8 cellular contexts compared by ENCODE assay signal in genomic region chr4:109434793-109435080, GRCh38. TPM values are rescaled to one million over a fixed set of nuclear protein-coding genes. Genes with fewer than 3 reads are reported as not detected.
A peak's percentile ranks its signal among the peaks of the same experiment; 100 is the strongest.
DNase-seq lines count a peak whose midpoint lies in the region; ATAC-seq, FAIRE-seq and TF ChIP-seq lines count a peak whose summit lies in the region.

No MANE protein-coding gene starts in this region.

- POLR2A ChIA-PET in CD4-positive, alpha-beta T cell (lab: Charles Lee) = interaction anchor here (1.0 to 4.4 kb wide), 6 partner anchors 9 to 385 kb away, joined by 3 to 48 read pairs (median 8); partner anchors contain the start of genes MCUB and PLA2G12A

- H3K9me3 Mint-ChIP-seq in CD4-positive, alpha-beta T cell = no peaks in the 10 kb centered on the region
- no peaks in the 10 kb centered on the region for H3K9me3 Mint-ChIP-seq in effector memory CD8-positive, alpha-beta T cell
- no peaks in the 10 kb centered on the region for H3K9me3 Mint-ChIP-seq in neural progenitor cell

- H3K79me2 ChIP-seq in OCI-LY3 (ENCODE audit: low read length) = peaks cover 61% of the 10 kb centered on the region
- peaks cover 67% of the 10 kb centered on the region for H3K79me2 ChIP-seq in neural progenitor cell (ENCODE audit: low read depth)

- H3K4me2 ChIP-seq in OCI-LY3 (ENCODE audit: low read length) (peak overlapping the region; percentile 81), neural progenitor cell (peak overlapping the region; percentile 85)

- H3K27me3 Mint-ChIP-seq in CD4-positive, alpha-beta T cell = no peaks in the 10 kb centered on the region
- H3K27me3 Mint-ChIP-seq in effector memory CD8-positive, alpha-beta T cell = no peaks in the 10 kb centered on the region
- peaks cover 4% of the 10 kb centered on the region for H3K27me3 Mint-ChIP-seq in neural progenitor cell (ENCODE audit: insufficient read depth, low read depth)

- no peaks in the 10 kb centered on the region for H3K27me3 ChIP-seq in CD4-positive, alpha-beta T cell (ENCODE audit: control insufficient read depth, insufficient read depth, low read length)
- no peaks in the 10 kb centered on the region for H3K27me3 ChIP-seq in OCI-LY3 (ENCODE audit: low read depth, low read length)
- no peaks in the 10 kb centered on the region for H3K27me3 ChIP-seq in neural progenitor cell

- H2AFZ ChIP-seq in OCI-LY3 (ENCODE audit: low read depth, low read length) (no peak overlapping the region), neural progenitor cell (replicated peaks) (no peak overlapping the region)

- no peaks in the 10 kb centered on the region for H3K36me3 ChIP-seq in OCI-LY3 (replicated peaks; ENCODE audit: low read depth, low read length)
- no peaks in the 10 kb centered on the region for H3K36me3 ChIP-seq in neural progenitor cell

- CTCF ChIA-PET in CD4-positive, alpha-beta T cell (lab: Charles Lee) = interaction anchor here (2.0 to 2.7 kb wide), 2 partner anchors 196 to 381 kb away, joined by 5 to 9 read pairs; partner anchors contain the start of gene GAR1

- no peak for ATAC-seq in CD4-positive, alpha-beta T cell (ENCODE audit: poor library complexity)
- ATAC-seq in effector memory CD8-positive, alpha-beta T cell (replicated peaks) = no peak
- no peak for ATAC-seq in HG02938 (IDR thresholded peaks at IDR 0.05; ENCODE audit: unreplicated experiment)

- intact Hi-C loops in CD4-positive, alpha-beta T cell (cut with DNase I, micrococcal nuclease) = loop anchor here (2.0 to 5.0 kb wide), 4 partner anchors 128 to 812 kb away; partner anchors contain the start of genes CASP6 (in 2 of the 2), MCUB (in 1 of the 2) and RPL34 (in 1 of the 2)

- peak overlapping the region; percentile 45 for H3K27ac ChIP-seq in CD4-positive, alpha-beta T cell (ENCODE audit: low read depth, low read length)
- no peak overlapping the region for H3K27ac ChIP-seq in OCI-LY3 (ENCODE audit: low read length)
- no peak overlapping the region for H3K27ac ChIP-seq in neural progenitor cell

- peak overlapping the region; percentile 85 for H3K4me3 Mint-ChIP-seq in CD4-positive, alpha-beta T cell
- H3K4me3 Mint-ChIP-seq in effector memory CD8-positive, alpha-beta T cell = peak overlapping the region; percentile 65 to 80
- H3K4me3 Mint-ChIP-seq in neural progenitor cell = peak overlapping the region; percentile 93

- H3K4me3 ChIP-seq in OCI-LY3 (ENCODE audit: low read length) = peak overlapping the region; percentile 94
- H3K4me3 ChIP-seq in neural progenitor cell = peak overlapping the region; percentile 94

- H3K9me3 ChIP-seq in CD4-positive, alpha-beta T cell (ENCODE audit: control insufficient read depth, low read length) = no peaks in the 10 kb centered on the region
- H3K9me3 ChIP-seq in OCI-LY3 (ENCODE audit: insufficient read depth, low read length) (no peaks in the 10 kb centered on the region), neural progenitor cell (ENCODE audit: low read depth) (no peaks in the 10 kb centered on the region)

- peaks cover 67% of the 10 kb centered on the region for H3K4me1 Mint-ChIP-seq in CD4-positive, alpha-beta T cell (ENCODE audit: low read depth)
- H3K4me1 Mint-ChIP-seq in effector memory CD8-positive, alpha-beta T cell (ENCODE audit: low read depth in 2 of 2) = peaks cover 16 to 53% of the 10 kb centered on the region in 2 donors
- H3K4me1 Mint-ChIP-seq in neural progenitor cell = peaks cover 31% of the 10 kb centered on the region

- H4K20me1 ChIP-seq in OCI-LY3 (ENCODE audit: insufficient read depth, low read length) (peaks cover 43% of the 10 kb centered on the region), neural progenitor cell (ENCODE audit: low read depth) (peaks cover 54% of the 10 kb centered on the region)

- FAIRE-seq in HTR-8/SVneo (lab: Jason Lieb, UNC) = no peak

- no peak for TF ChIP-seq CTCF in CD4-positive, alpha-beta T cell (IDR thresholded peaks at IDR 0.05)
- TF ChIP-seq CTCF in OCI-LY3 (IDR thresholded peaks at IDR 0.05; ENCODE audit: low read depth, low read length) (no peak), neural progenitor cell (IDR thresholded peaks at IDR 0.05) (no peak)

- H3K9ac ChIP-seq in OCI-LY3 (ENCODE audit: low read length) = peak overlapping the region; percentile 80
- peak overlapping the region; percentile 69 for H3K9ac ChIP-seq in neural progenitor cell

- peaks cover 34% of the 10 kb centered on the region for H3K4me1 ChIP-seq in OCI-LY3 (ENCODE audit: low read length)
- H3K4me1 ChIP-seq in neural progenitor cell = peaks cover 30% of the 10 kb centered on the region

- peaks cover 4% of the 10 kb centered on the region for H3F3A ChIP-seq in neural progenitor cell (ENCODE audit: low read depth)

- DNase-seq in CD4-positive, alpha-beta T cell = no peak
- DNase-seq in effector memory CD8-positive, alpha-beta T cell = no peak
- DNase-seq in neural progenitor cell (ENCODE audit: low spot score) = no peak
- no peak for DNase-seq in retina
- DNase-seq in COLO668 (lab: John Stamatoyannopoulos, UW; ENCODE audit: unreplicated experiment) = no peak
- DNase-seq in HTR-8/SVneo (ENCODE audit: insufficient read length, low spot score) = no peak

- peaks cover 14% of the 10 kb centered on the region for H3K36me3 Mint-ChIP-seq in CD4-positive, alpha-beta T cell (ENCODE audit: low read depth)
- peaks cover 4% of the 10 kb centered on the region for H3K36me3 Mint-ChIP-seq in effector memory CD8-positive, alpha-beta T cell (ENCODE audit: insufficient read depth)
- H3K36me3 Mint-ChIP-seq in neural progenitor cell = peaks cover 12% of the 10 kb centered on the region

- H3K27ac Mint-ChIP-seq in CD4-positive, alpha-beta T cell = peak overlapping the region; percentile 91
- H3K27ac Mint-ChIP-seq in effector memory CD8-positive, alpha-beta T cell = peak overlapping the region; percentile 75 to 87
- H3K27ac Mint-ChIP-seq in neural progenitor cell = peak overlapping the region; percentile 92

RNA-seq across cellular contexts. Expression of gene SEC24B, which starts 1.1 kb away (rescaled TPM):
- total RNA-seq in CD4-positive, alpha-beta T cell = 10 to 100 TPM; 41.5 to 45.9 TPM
- 32.1 and 32.8 TPM in 2 replicates for total RNA-seq in neural progenitor cell (ENCODE audit: low replicate concordance)
